In the genomic region with DNA sequence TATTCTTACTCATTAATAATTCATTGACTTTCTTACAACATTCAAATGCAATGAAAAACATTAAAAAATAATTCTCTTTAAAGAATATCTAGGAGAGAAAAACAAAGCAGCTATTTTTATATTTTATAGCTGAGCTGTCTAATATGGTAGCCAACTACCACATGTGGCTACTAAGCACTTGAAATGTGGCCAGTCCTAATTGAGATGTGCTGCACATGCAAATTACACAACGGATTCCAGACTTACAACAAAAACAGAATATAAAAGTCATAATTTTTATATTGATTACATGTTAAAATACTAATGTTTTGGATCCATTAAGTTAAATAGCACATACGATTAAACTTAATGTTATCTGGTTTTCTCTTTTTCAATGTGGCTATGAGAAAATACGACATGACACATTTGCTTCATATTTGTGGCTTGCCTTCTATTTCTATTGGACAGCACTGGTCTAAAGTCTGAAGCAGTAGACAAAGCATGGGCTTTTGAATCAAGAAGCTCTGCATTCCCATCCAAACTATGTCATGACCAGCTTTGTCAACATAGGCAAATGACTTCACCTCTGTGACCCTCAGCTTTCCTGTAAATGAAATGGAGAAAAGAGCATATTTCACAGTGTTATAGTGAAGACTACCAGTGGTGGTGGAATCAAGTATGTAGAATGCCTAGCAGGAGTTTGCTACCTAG, we compare ENCODE assay signal across 31 cellular contexts. TPM values are rescaled to one million over a fixed set of nuclear protein-coding genes. Genes with fewer than 3 reads are reported as not detected.
DNase-seq lines count a peak whose midpoint lies in the region; ATAC-seq, FAIRE-seq and TF ChIP-seq lines count a peak whose summit lies in the region.
"Had no signal": no experiment of that assay in that cellular context is flagged by ENCODE, and none has a peak within 500 bp of the region (broad histone marks: within the 10 kb centered on the region; RNA-seq: fewer than 3 reads in every experiment).

No MANE protein-coding gene starts in this region.

- no peak overlapping the region for H3K4me3 ChIP-seq in AG09309 (ENCODE audit: control insufficient read depth, low read depth, low read length)
- H3K4me3 ChIP-seq: heart left ventricle, lower lobe of right lung had no signal

- no peak for FAIRE-seq in H54 (lab: Jason Lieb, UNC)

- TF ChIP-seq CTCF in AG09309 (IDR thresholded peaks at IDR 0.05; ENCODE audit: control insufficient read depth, insufficient read depth, low read depth, low read length, missing control alignments): no peak

- DNase-seq in AG09309 (ENCODE audit: low read depth): peak; percentile 5
- peak; percentile 15 for DNase-seq in Daoy (ENCODE audit: low read depth)
- DNase-seq in NCI-H526 treated with DMSO at 0.1 percent for 48 hours (lab: John Stamatoyannopoulos, UW): peak; percentile 31
- peak; percentile 23 for DNase-seq in iris pigment epithelial cell (ENCODE audit: low read depth)
- no peak for DNase-seq in H54 (ENCODE audit: insufficient read length, low spot score)
- DNase-seq in NCI-H2227 treated with DMSO at 0.1 percent for 48 hours (lab: John Stamatoyannopoulos, UW): no peak
- no peak for DNase-seq in SW 1271 (lab: John Stamatoyannopoulos, UW)
- DNase-seq: activated T-cell treated with anti-CD3 and anti-CD28 coated beads, Interleukin-2, amount 50 U/mL, for 1 hour; amniotic stem cell; CD4-positive, CD25-positive, alpha-beta regulatory T cell; cortex of kidney; DMS153; effector memory CD8-positive, alpha-beta T cell; erythroblast; GF-D8; heart left ventricle; Kasumi-1; kidney glomerular epithelial cell; lower lobe of right lung; MV-4-11; NCI-H510A; nephron progenitor cell; PC-3; right cardiac atrium; stimulated activated CD4-positive, alpha-beta T cell treated with anti-CD3 and anti-CD28 coated beads, Interleukin-4, amount 100 ng/mL, for 24 hours had no signal

- no peak for TF ChIP-seq POLR2A in H54 (IDR thresholded peaks at IDR 0.05; ENCODE audit: low read depth, low read length)

- ATAC-seq in GM19035 (IDR thresholded peaks at IDR 0.05; ENCODE audit: unreplicated experiment): no peak
- ATAC-seq: effector memory CD8-positive, alpha-beta T cell; lower lobe of right lung; PC-3; right cardiac atrium; stimulated activated effector memory CD8-positive, alpha-beta T cell treated with anti-CD3 and anti-CD28 coated beads, Interleukin-12 subunit alpha, Interleukin-12 subunit beta, amount 100 ng/mL, for 72 hours had no signal

RNA-seq across cellular contexts. Expression of gene GDF10, which starts 37.2 kb away (rescaled TPM):
- total RNA-seq in Daoy (2014; rRNA removed; shearing (Covaris generic)): 0.23 TPM in 1 of 2 replicates, not detected in the other
- total RNA-seq: CD4-positive, CD25-positive, alpha-beta regulatory T cell; PC-3 had no signal

RNA-seq across cellular contexts. Expression of gene GDF2, which starts 59.5 kb away (rescaled TPM):
- not detected in 2 replicates for total RNA-seq in Daoy (2014; rRNA removed; shearing (Covaris generic))
- total RNA-seq: cardiac septum; CD4-positive, CD25-positive, alpha-beta regulatory T cell; heart left ventricle; lower lobe of right lung; mucosa of gallbladder; PC-3; temporal lobe; urinary bladder had no signal

Comparison
In these comparisons a context has a peak if more than half of its experiments do, and no peak if none do; other contexts are left out.
1. DNase-seq: peak in AG09309 (single experiment), Daoy (single experiment), NCI-H526 treated with DMSO at 0.1 percent for 48 hours (single experiment) and iris pigment epithelial cell (single experiment); none in H54 (single experiment), NCI-H2227 treated with DMSO at 0.1 percent for 48 hours (single experiment) and SW 1271 (0 of 2).